ENCODE assay signal across 18 cellular contexts in the genomic region with DNA sequence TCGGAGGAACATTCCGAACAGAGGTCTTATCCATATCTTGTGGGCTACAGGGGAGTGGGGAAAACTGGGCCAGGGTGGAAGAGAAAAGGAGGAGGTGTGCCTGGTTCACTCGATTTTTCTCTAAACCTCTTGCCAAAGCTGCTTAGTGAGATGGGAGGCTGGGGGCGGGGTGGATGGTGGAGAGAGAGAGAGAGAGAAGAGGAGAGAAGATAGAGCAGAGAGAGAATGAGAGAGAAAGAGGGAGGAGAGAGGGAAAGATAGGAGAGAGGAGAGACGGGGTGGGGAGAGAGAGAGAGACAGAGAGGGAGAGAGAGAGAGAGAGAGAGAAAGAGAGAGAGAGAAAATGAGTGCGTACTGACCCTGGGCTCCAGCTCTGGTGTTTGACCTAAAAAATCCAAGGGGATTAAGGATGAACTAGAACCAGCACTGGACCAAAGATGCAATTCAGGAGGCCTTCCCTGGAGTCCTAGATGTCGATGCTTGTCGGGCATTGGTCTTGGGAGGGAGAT. TPM values are rescaled to one million over a fixed set of nuclear protein-coding genes. Genes with fewer than 3 reads are reported as not detected.
DNase-seq lines count a peak whose midpoint lies in the region; ATAC-seq and TF ChIP-seq lines count a peak whose summit lies in the region.
"Had no signal": no experiment of that assay in that cellular context is flagged by ENCODE, and none has a peak within 500 bp of the region (broad histone marks: within the 10 kb centered on the region; RNA-seq: fewer than 3 reads in every experiment).

No MANE protein-coding gene starts in this region.

- H3K36me3 ChIP-seq in HEK293 (ENCODE audit: control insufficient read depth in 2 of 2, insufficient read depth in 1 of 2, low read length in 2 of 2) (peaks cover 0 to 12% of the 10 kb centered on the region in 2 experiments; a peak in 1 of 3 replicates), WERI-Rb-1 (peaks cover 22% of the 10 kb centered on the region), gastrocnemius medialis (no peaks in the 10 kb centered on the region)
- H3K36me3 ChIP-seq: BE2C had no signal

- no peaks in the 10 kb centered on the region for H3K27me3 ChIP-seq in WERI-Rb-1 (ENCODE audit: insufficient read depth, low read depth, severe bottlenecking)
- peaks cover 7 to 16% (median 8%) of the 10 kb centered on the region in 3 donors for H3K27me3 ChIP-seq in gastrocnemius medialis
- H3K27me3 ChIP-seq: BE2C had no signal

- peaks cover 22% of the 10 kb centered on the region for H3K36me3 Mint-ChIP-seq in glutamatergic neuron (ENCODE audit: unreplicated experiment)

- POLR2A ChIA-PET in HEK293 (lab: Yijun Ruan, JAX) = no interaction called here

- H3K4me1 ChIP-seq in HEK293 (ENCODE audit: control insufficient read depth, insufficient read depth, low read length) (no peaks in the 10 kb centered on the region), gastrocnemius medialis (no peaks in the 10 kb centered on the region)

- TF ChIP-seq CTCF in HEK293 (tag by site-specific recombination; IDR thresholded peaks at IDR 0.05) = no peak
- TF ChIP-seq CTCF in WERI-Rb-1 (IDR thresholded peaks at IDR 0.05; ENCODE audit: low read depth, low read length) = no peak
- TF ChIP-seq CTCF in glutamatergic neuron (IDR thresholded peaks at IDR 0.05; ENCODE audit: partially characterized antibody, unreplicated experiment) = no peak
- TF ChIP-seq CTCF in gastrocnemius medialis (IDR thresholded peaks at IDR 0.05 in 4 of 5, conservative IDR thresholded peaks at IDR 0.05 in 1 of 5) = no peak

- CTCF ChIA-PET in HEK293 (lab: Yijun Ruan, JAX) = interaction anchor here (0.6 to 0.9 kb wide), 3 partner anchors 9 to 514 kb away, joined by 4 to 9 read pairs (median 5); no protein-coding TSS in a partner anchor

- peaks cover 50% of the 10 kb centered on the region for H3K4me1 Mint-ChIP-seq in glutamatergic neuron (ENCODE audit: low read depth, unreplicated experiment)

- intact Hi-C loops in gastrocnemius medialis (cut with DNase I; ENCODE audit: low total_unique reads) = no loop called here

- H3K27ac Mint-ChIP-seq in glutamatergic neuron (ENCODE audit: unreplicated experiment) = peak overlapping the region; percentile 98
- H3K27ac Mint-ChIP-seq: HFFc6 had no signal

- H3K27me3 Mint-ChIP-seq in glutamatergic neuron (ENCODE audit: unreplicated experiment) = peaks cover 37% of the 10 kb centered on the region

- H3K9me3 ChIP-seq in HEK293 (ENCODE audit: control insufficient read depth, insufficient read depth, low read depth, low read length) (no peaks in the 10 kb centered on the region), WERI-Rb-1 (ENCODE audit: severe bottlenecking) (no peaks in the 10 kb centered on the region), gastrocnemius medialis (no peaks in the 10 kb centered on the region)
- H3K9me3 ChIP-seq: BE2C had no signal

- peaks cover 20% of the 10 kb centered on the region for H3K9me3 Mint-ChIP-seq in glutamatergic neuron (ENCODE audit: unreplicated experiment)
- H3K9me3 Mint-ChIP-seq: HFFc6 had no signal

- in situ Hi-C loops in gastrocnemius medialis (cut with MboI; ENCODE audit: low sequenced_read_pairs in 4 of 4) = no loop called here

- DNase-seq in WERI-Rb-1 (peak; percentile 86), glutamatergic neuron (no peak), gastrocnemius medialis (no peak), NCI-H2196 treated with DMSO at 0.1 percent for 48 hours (lab: John Stamatoyannopoulos, UW; ENCODE audit: unreplicated experiment) (no peak), activated gamma-delta T cell treated with Interleukin-2 at 50 U/mL for 16 hours (no peak), NCI-H146 treated with DMSO at 0.1 percent for 48 hours (lab: John Stamatoyannopoulos, UW; ENCODE audit: unreplicated experiment) (no peak)
- DNase-seq: BE2C, DMS 273 treated with DMSO at 0.1 percent for 48 hours, HFFc6, NCI-H1092 treated with DMSO at 0.1 percent for 48 hours, NCI-H1694 treated with DMSO at 0.1 percent for 48 hours, NCI-H774 had no signal

- ATAC-seq in gastrocnemius medialis = no peak
- no peak for ATAC-seq in GM21447 (IDR thresholded peaks at IDR 0.05; ENCODE audit: unreplicated experiment)

- H3K4me3 ChIP-seq in HEK293 (ENCODE audit: low read depth, low read length) (no peak overlapping the region), WERI-Rb-1 (ENCODE audit: low read depth, low read length) (peak overlapping the region; percentile 14; the same call in 1 of the 2 replicates), gastrocnemius medialis (no peak overlapping the region)

- no peak for TF ChIP-seq POLR2A in gastrocnemius medialis (IDR thresholded peaks at IDR 0.05)

- H3K4me3 Mint-ChIP-seq in glutamatergic neuron (ENCODE audit: unreplicated experiment) = peak overlapping the region; percentile 76
- H3K4me3 Mint-ChIP-seq: HFFc6 had no signal

- H3K27ac ChIP-seq in HEK293 (ENCODE audit: extremely low read depth, low read depth, low read length) = no peak overlapping the region
- H3K27ac ChIP-seq in WERI-Rb-1 = peak overlapping the region; percentile 81
- peak overlapping the region; percentile 37 to 55 (median 49) for H3K27ac ChIP-seq in gastrocnemius medialis
- H3K27ac ChIP-seq: KMS-11 had no signal

TF ChIP-seq in HEK293, 187 proteins besides CTCF, POLR2A, EP300 and RAD21 (continues in another document):
- TF ChIP-seq ZNF645 (tag by site-specific recombination; IDR thresholded peaks at IDR 0.05) (no peak), ZNF776 (tag by site-specific recombination; IDR thresholded peaks at IDR 0.05; ENCODE audit: borderline replicate concordance) (no peak), EGR2 (tag by site-specific recombination; IDR thresholded peaks at IDR 0.05; ENCODE audit: low read depth) (no peak), ZNF514 (tag by site-specific recombination; IDR thresholded peaks at IDR 0.05) (no peak), ZNF670 (tag by site-specific recombination; IDR thresholded peaks at IDR 0.05; ENCODE audit: low read depth) (no peak), ZNF350 (tag by site-specific recombination; IDR thresholded peaks at IDR 0.05) (no peak), ZNF596 (tag by site-specific recombination; IDR thresholded peaks at IDR 0.05) (peak; percentile 91), ZNF335 (tag by site-specific recombination; conservative IDR thresholded peaks at IDR 0.05) (no peak), ZNF366 (tag by site-specific recombination; conservative IDR thresholded peaks at IDR 0.05) (0 out of 2 replicates have a peak, but pooled peaks have one; percentile 22), MZF1 (tag by site-specific recombination; IDR thresholded peaks at IDR 0.05; ENCODE audit: borderline replicate concordance) (no peak), GFI1B (tag by site-specific recombination; IDR thresholded peaks at IDR 0.05) (no peak), ZNF623 (tag by site-specific recombination; IDR thresholded peaks at IDR 0.05) (no peak), ZSCAN23 (tag by site-specific recombination; IDR thresholded peaks at IDR 0.05) (no peak), ZNF777 (tag by site-specific recombination; IDR thresholded peaks at IDR 0.05; ENCODE audit: borderline replicate concordance) (no peak), ZNF157 (tag by site-specific recombination; IDR thresholded peaks at IDR 0.05) (no peak), ZNF791 (tag by site-specific recombination; IDR thresholded peaks at IDR 0.05) (0 out of 2 replicates have a peak, but pooled peaks have one; percentile 5), ZNF223 (tag by site-specific recombination; IDR thresholded peaks at IDR 0.05) (no peak)
- TF ChIP-seq, protein P1, sequence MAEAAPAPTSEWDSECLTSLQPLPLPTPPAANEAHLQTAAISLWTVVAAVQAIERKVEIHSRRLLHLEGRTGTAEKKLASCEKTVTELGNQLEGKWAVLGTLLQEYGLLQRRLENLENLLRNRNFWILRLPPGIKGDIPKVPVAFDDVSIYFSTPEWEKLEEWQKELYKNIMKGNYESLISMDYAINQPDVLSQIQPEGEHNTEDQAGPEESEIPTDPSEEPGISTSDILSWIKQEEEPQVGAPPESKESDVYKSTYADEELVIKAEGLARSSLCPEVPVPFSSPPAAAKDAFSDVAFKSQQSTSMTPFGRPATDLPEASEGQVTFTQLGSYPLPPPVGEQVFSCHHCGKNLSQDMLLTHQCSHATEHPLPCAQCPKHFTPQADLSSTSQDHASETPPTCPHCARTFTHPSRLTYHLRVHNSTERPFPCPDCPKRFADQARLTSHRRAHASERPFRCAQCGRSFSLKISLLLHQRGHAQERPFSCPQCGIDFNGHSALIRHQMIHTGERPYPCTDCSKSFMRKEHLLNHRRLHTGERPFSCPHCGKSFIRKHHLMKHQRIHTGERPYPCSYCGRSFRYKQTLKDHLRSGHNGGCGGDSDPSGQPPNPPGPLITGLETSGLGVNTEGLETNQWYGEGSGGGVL (tag by site-specific recombination; IDR thresholded peaks at IDR 0.05) = no peak

RNA-seq across cellular contexts. Expression of gene NOVA2, which starts 14.1 kb away (rescaled TPM):
- total RNA-seq in glutamatergic neuron (ENCODE audit: unreplicated experiment) (163 TPM), gastrocnemius medialis (1 to 10 TPM in 1 of 4 donors, under 1 TPM in 3; 0.44 to 1.1 (median 0.49) TPM)
- total RNA-seq: MCF 10A, NCI-H460 had no signal

RNA-seq across cellular contexts. Expression of gene CCDC61, which starts 35.7 kb away (rescaled TPM):
- 33.5 TPM for total RNA-seq in glutamatergic neuron (ENCODE audit: unreplicated experiment)
- total RNA-seq in gastrocnemius medialis = 1 to 10 TPM; 2.3 to 4.9 (median 3.4) TPM

RNA-seq across cellular contexts. Expression of gene NANOS2, which starts 45.0 kb away (rescaled TPM):
- total RNA-seq in glutamatergic neuron (ENCODE audit: unreplicated experiment) (not detected), gastrocnemius medialis (not detected)
- total RNA-seq: H1, HFFc6, MCF 10A, NCI-H460 had no signal

RNA-seq across cellular contexts. Expression of gene MYPOP, which starts 57.2 kb away (rescaled TPM):
- 7.1 TPM for total RNA-seq in glutamatergic neuron (ENCODE audit: unreplicated experiment)
- 10 to 100 TPM in 1 of 4 donors, 1 to 10 TPM in 3; 5.9 to 12.4 (median 6.3) TPM for total RNA-seq in gastrocnemius medialis

Comparison
In these comparisons a context has a peak if more than half of its experiments do, and no peak if none do; other contexts are left out.
1. RNA of gene NOVA2, which starts 14.1 kb away (total RNA-seq): 163 TPM in glutamatergic neuron (single experiment); 0.44 to 1.1 TPM in gastrocnemius medialis; every median in the first group is over 10 times any median in the second.